11 cellular contexts compared by ENCODE assay signal in genomic region chr4:4166986-4167385, GRCh38. TPM values are rescaled to one million over a fixed set of nuclear protein-coding genes. Genes with fewer than 3 reads are reported as not detected.
"Had no signal": no experiment of that assay in that cellular context is flagged by ENCODE, and none has a peak within 500 bp of the region (broad histone marks: within the 10 kb centered on the region; RNA-seq: fewer than 3 reads in every experiment).

No MANE protein-coding gene starts in this region.

RNA-seq across cellular contexts. Expression of gene OTOP1, which starts 59.7 kb away (rescaled TPM):
- total RNA-seq: activated B cell treated with CpG ODN at 0.5 μM for 24 hours; activated CD4-positive, alpha-beta memory T cell treated with anti-CD3 and anti-CD28 coated beads for 36 hours; activated naive CD4-positive, alpha-beta T cell treated with anti-CD3 and anti-CD28 coated beads for 36 hours; activated naive CD4-positive, alpha-beta T cell treated with anti-CD3 and anti-CD28 coated beads, Interleukin-2, amount 50 U/mL, for 72 hours; activated T-cell treated with anti-CD3 and anti-CD28 coated beads, Interleukin-2, amount 50 U/mL, for 4 hours; activated T-helper 1 cell treated with anti-CD3 and anti-CD28 coated beads, Interleukin-12 subunit alpha, Interleukin-12 subunit beta, Interleukin-2, Interleukin-4 antibody, amounts not matched to agents 30 ng/mL and 10 ng/mL and 1 ng/mL, durations not matched to agents 14 hours and 24 hours and 36 hours; adrenal gland; astrocyte; LHCN-M2; M059J; Right ventricle myocardium superior had no signal
- polyA plus RNA-seq: adrenal gland had no signal
